Comparison of ENCODE assay signal across 8 cellular contexts in genomic region chr15:38696120-38696727, GRCh38.
DNase-seq lines count a peak whose midpoint lies in the region; ATAC-seq lines count a peak whose summit lies in the region.

No MANE protein-coding gene starts in this region.

- ATAC-seq in GM19455 (IDR thresholded peaks at IDR 0.05; ENCODE audit: unreplicated experiment) (peak; percentile 48), HG03442 (IDR thresholded peaks at IDR 0.05; ENCODE audit: unreplicated experiment) (peak; percentile 85)

- intact Hi-C loops in activated CD4-positive, alpha-beta memory T cell treated with anti-CD3 and anti-CD28 coated beads for 36 hours (cut with micrococcal nuclease): loop anchor here (1.0 to 10.0 kb wide), 3 partner anchors 8 to 731 kb away; no protein-coding TSS in a partner anchor

- no peaks in the 10 kb centered on the region for H3K27me3 Mint-ChIP-seq in activated CD4-positive, alpha-beta memory T cell treated with anti-CD3 and anti-CD28 coated beads for 36 hours

- CTCF ChIA-PET in activated CD4-positive, alpha-beta memory T cell treated with anti-CD3 and anti-CD28 coated beads for 36 hours (lab: Charles Lee): interaction anchor here (0.6 to 19.7 kb wide), 17 partner anchors 9 to 254 kb away, joined by 3 to 551 read pairs (median 4); partner anchors contain the start of genes FAM98B and RASGRP1

- peak overlapping the region; percentile 56 for H3K4me3 Mint-ChIP-seq in activated CD4-positive, alpha-beta memory T cell treated with anti-CD3 and anti-CD28 coated beads for 36 hours

- no peaks in the 10 kb centered on the region for H3K9me3 Mint-ChIP-seq in activated CD4-positive, alpha-beta memory T cell treated with anti-CD3 and anti-CD28 coated beads for 36 hours

- peaks cover 77% of the 10 kb centered on the region for H3K4me1 Mint-ChIP-seq in activated CD4-positive, alpha-beta memory T cell treated with anti-CD3 and anti-CD28 coated beads for 36 hours (ENCODE audit: low read depth)

- peak; percentile 89 for DNase-seq in activated CD4-positive, alpha-beta memory T cell treated with anti-CD3 and anti-CD28 coated beads for 36 hours
- DNase-seq in islet precursor cell: peak; percentile 73
- DNase-seq in NCI-H2171 treated with DMSO at 0.1 percent for 48 hours (lab: John Stamatoyannopoulos, UW): no peak
- no peak for DNase-seq in kidney glomerular epithelial cell (lab: John Stamatoyannopoulos, UW)
- no peak for DNase-seq in iPS-NIHi7 (ENCODE audit: extremely low spot score)
- no peak for DNase-seq in GM19240 (ENCODE audit: insufficient read length, low spot score)

- H3K27ac Mint-ChIP-seq in activated CD4-positive, alpha-beta memory T cell treated with anti-CD3 and anti-CD28 coated beads for 36 hours: peak overlapping the region; percentile 86

- POLR2A ChIA-PET in activated CD4-positive, alpha-beta memory T cell treated with anti-CD3 and anti-CD28 coated beads for 36 hours (lab: Charles Lee): interaction anchor here (0.6 to 5.7 kb wide), 10 partner anchors 8 to 140 kb away, joined by 3 to 41 read pairs (median 5); partner anchors contain the start of gene RASGRP1

- H3K36me3 Mint-ChIP-seq in activated CD4-positive, alpha-beta memory T cell treated with anti-CD3 and anti-CD28 coated beads for 36 hours: no peaks in the 10 kb centered on the region

Comparison
In these comparisons a context has a peak if more than half of its experiments do, and no peak if none do; other contexts are left out.
1. DNase-seq: peak in activated CD4-positive, alpha-beta memory T cell treated with anti-CD3 and anti-CD28 coated beads for 36 hours (single experiment) and islet precursor cell (single experiment); none in NCI-H2171 treated with DMSO at 0.1 percent for 48 hours (single experiment), kidney glomerular epithelial cell (single experiment), iPS-NIHi7 (single experiment) and GM19240 (single experiment).